Comparison of ENCODE assay signal across 22 cellular contexts in genomic region chr1:23079025-23079424, GRCh38.
"Had no signal": no experiment of that assay in that cellular context is flagged by ENCODE, and none has a peak within 500 bp of the region (broad histone marks: within the 10 kb centered on the region; RNA-seq: fewer than 3 reads in every experiment).

No MANE protein-coding gene starts in this region.

- H3K4me1 Mint-ChIP-seq: neural progenitor cell had no signal

- H3K4me1 ChIP-seq: neural progenitor cell, psoas muscle had no signal

- H3K36me3 Mint-ChIP-seq: activated naive CD4-positive, alpha-beta T cell treated with anti-CD3 and anti-CD28 coated beads, Interleukin-2, amount 50 U/mL, for 72 hours had no signal

- H3K4me3 Mint-ChIP-seq: neural progenitor cell had no signal

- DNase-seq: activated CD4-positive, alpha-beta T cell treated with anti-CD3 and anti-CD28 coated beads, Interleukin-2, amount 50 U/mL, for 1 hour; activated CD8-positive, alpha-beta memory T cell treated with anti-CD3 and anti-CD28 coated beads, Interleukin-2, amount 50 U/mL, for 4 hours; activated effector memory CD4-positive, alpha-beta T cell treated with anti-CD3 and anti-CD28 coated beads, Interleukin-2, amount 50 U/mL, for 16 hours; activated T-cell treated with anti-CD3 and anti-CD28 coated beads, Interleukin-2, amount 50 U/mL, for 48 hours; adrenal gland; dermis blood vessel endothelial cell; effector memory CD4-positive, alpha-beta T cell; foreskin keratinocyte; hippocampal formation; left colon; lower lobe of right lung; psoas muscle; right cardiac atrium; SK-N-SH; stimulated activated CD4-positive, alpha-beta T cell treated with anti-CD3 and anti-CD28 coated beads, Interleukin-15, amount 100 ng/mL, for 24 hours; stimulated activated CD4-positive, alpha-beta T cell treated with anti-CD3 and anti-CD28 coated beads, Interleukin-4, amount 100 ng/mL, for 1 hour; upper lobe of left lung had no signal

- H3K27ac Mint-ChIP-seq: neural progenitor cell had no signal

- H3K4me3 ChIP-seq: adrenal gland, cardiac muscle cell, lower lobe of right lung, neural progenitor cell, psoas muscle, skin epidermis, thoracic aorta, upper lobe of left lung had no signal

- H3K9me3 Mint-ChIP-seq: activated naive CD4-positive, alpha-beta T cell treated with anti-CD3 and anti-CD28 coated beads, Interleukin-2, amount 50 U/mL, for 72 hours; neural progenitor cell had no signal

- H3K27me3 ChIP-seq: adrenal gland, cardiac muscle cell, foreskin keratinocyte, neural progenitor cell, upper lobe of left lung had no signal

- H3K9me3 ChIP-seq: adrenal gland, lower lobe of right lung, psoas muscle, SK-N-SH, thoracic aorta, upper lobe of left lung had no signal

- H3K27ac ChIP-seq: adrenal gland, foreskin keratinocyte, lower lobe of right lung, neural progenitor cell, psoas muscle, skin epidermis, thoracic aorta, upper lobe of left lung had no signal
